In genomic region chr22:41688365-41689211, GRCh38 we compare ENCODE assay signal across 8 cellular contexts. TPM values are rescaled to one million over a fixed set of nuclear protein-coding genes. Genes with fewer than 3 reads are reported as not detected.
DNase-seq lines count a peak whose midpoint lies in the region; ATAC-seq and TF ChIP-seq lines count a peak whose summit lies in the region.

Gene SNU13 (minus strand): TSS chr22:41688867. CDS start chr22:41688796, 71 bp downstream.

- H3K4me3 ChIP-seq in psoas muscle (peak within 1 kb of the TSS; percentile 85), urinary bladder (ENCODE audit: low read depth, low read length) (peak within 1 kb of the TSS; percentile 80)

- TF ChIP-seq CTCF in psoas muscle (IDR thresholded peaks at IDR 0.05): no peak

- WGBS in psoas muscle, 3 donors: 0 to 1% (median 1%) methylated on average over 60 to 62 of the region's 62 CpGs
- under 1% methylated on average over 62 of the region's 62 CpGs for whole genome bisulfite sequencing in urinary bladder

- ATAC-seq in GM18498 (IDR thresholded peaks at IDR 0.05; ENCODE audit: unreplicated experiment) (peak; percentile 77), HG02885 (IDR thresholded peaks at IDR 0.05; ENCODE audit: poor library complexity, unreplicated experiment) (peak; percentile 84), left ventricle myocardium superior (peak; percentile 96), psoas muscle (peak; percentile 95 to 98 (median 98))

- DNase-seq in NCI-H1930 (lab: John Stamatoyannopoulos, UW): peak; percentile 86 to 90
- peak; percentile 95 for DNase-seq in left ventricle myocardium superior
- peak; percentile 93 to 96 for DNase-seq in psoas muscle

- no peaks in the 10 kb centered on the region for H3K27me3 ChIP-seq in psoas muscle (ENCODE audit: insufficient read depth in 3 of 3, low read length in 2 of 3)

- no peaks in the 10 kb centered on the region for H3K9me3 ChIP-seq in psoas muscle

- H3K27ac ChIP-seq in angular gyrus (ENCODE audit: low read depth, low read length) (peak within 1 kb of the TSS; percentile 77), psoas muscle (peak within 1 kb of the TSS; percentile 97), urinary bladder (ENCODE audit: low read depth) (peak within 1 kb of the TSS; percentile 95)

- H3K36me3 ChIP-seq in psoas muscle (ENCODE audit: insufficient read depth in 1 of 2, low read depth in 1 of 2) (peaks cover 0 to 4% of the 10 kb centered on the region in 2 donors), urinary bladder (ENCODE audit: insufficient read depth) (no peaks in the 10 kb centered on the region)

- H3K4me1 ChIP-seq in psoas muscle: peaks cover 8% of the 10 kb centered on the region
- no peaks in the 10 kb centered on the region for H3K4me1 ChIP-seq in urinary bladder (ENCODE audit: insufficient read depth)

- intact Hi-C loops in T-helper 2 cell treated with Interferon-gamma antibody and Interleukin-4, amounts not matched to agents 100 ng/mL and 5 ng/mL, for 36 hours (cut with micrococcal nuclease): loop anchor here (1.0 to 5.0 kb wide), 5 partner anchors 22 to 401 kb away; partner anchors contain the start of genes CCDC134, DESI1, RANGAP1 and XRCC6
- intact Hi-C loops in left ventricle myocardium superior (cut with micrococcal nuclease) (no loop called here), psoas muscle (cut with DNase I) (no loop called here)

RNA-seq across cellular contexts. Expression of gene SNU13, which starts in this region (rescaled TPM):
- total RNA-seq in T-helper 2 cell treated with Interferon-gamma antibody and Interleukin-4, amounts not matched to agents 100 ng/mL and 5 ng/mL, for 36 hours: 200 and 215 TPM in 2 replicates
- total RNA-seq in left ventricle myocardium superior: 229 TPM
- 100 to 1,000 TPM; 165 to 238 (median 183) TPM for total RNA-seq in psoas muscle
- 100 to 1,000 TPM; 215 to 466 (median 229) TPM for polyA plus RNA-seq in psoas muscle
- 41.3 TPM for total RNA-seq in urinary bladder
- 137 TPM for polyA plus RNA-seq in urinary bladder

Comparison
In these comparisons a context has a peak if more than half of its experiments do, and no peak if none do; other contexts are left out.
1. Peak in every context shown above with its lines: DNase-seq, ATAC-seq, H3K4me3 ChIP-seq and H3K27ac ChIP-seq.